Comparison of ENCODE assay signal across 8 cellular contexts in the genomic region with DNA sequence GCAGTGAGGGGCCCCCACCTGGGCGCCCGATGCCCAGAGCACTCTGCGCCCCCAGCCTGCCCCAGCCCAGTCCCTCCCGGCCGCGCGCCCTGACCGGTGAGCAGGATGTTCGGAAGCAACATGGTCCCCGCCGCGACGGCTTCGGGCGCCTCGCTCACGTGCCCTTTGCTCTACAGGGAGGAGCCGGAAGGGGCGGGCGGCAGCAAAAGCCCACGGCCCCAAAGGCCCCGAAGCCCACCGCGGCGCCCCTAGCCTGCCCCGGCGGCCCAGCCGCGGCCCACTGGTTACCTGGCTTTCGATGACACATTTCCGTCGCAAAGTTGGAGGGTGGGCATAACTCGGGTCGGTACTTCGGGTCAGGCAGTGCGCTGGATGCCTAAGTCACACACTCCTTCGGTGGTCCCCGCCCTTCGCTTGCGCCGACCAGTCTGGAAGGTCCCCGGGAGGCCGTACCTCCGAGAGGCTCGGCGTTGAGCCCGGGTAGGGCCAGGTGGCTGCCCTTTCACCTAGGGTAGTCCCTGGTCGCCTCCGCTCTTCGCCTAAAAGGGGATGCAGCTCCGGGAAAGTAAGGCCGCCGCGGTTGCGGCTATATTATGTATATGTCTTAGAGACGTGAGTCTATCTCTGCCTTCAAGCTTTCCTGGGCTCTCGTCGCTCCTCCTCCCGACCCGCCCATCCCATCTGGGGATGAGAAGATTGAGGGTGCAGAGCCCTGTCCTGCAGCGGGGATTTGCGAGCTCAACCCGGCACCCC. TPM values are rescaled to one million over a fixed set of nuclear protein-coding genes. Genes with fewer than 3 reads are reported as not detected.
A peak's percentile ranks its signal among the peaks of the same experiment; 100 is the strongest.
DNase-seq lines count a peak whose midpoint lies in the region; ATAC-seq and TF ChIP-seq lines count a peak whose summit lies in the region.

A gene (minus strand): TSS at position 152 of the 753 bp plus-strand sequence. CDS start 30 bp downstream, at position 122.
A gene with protein sequence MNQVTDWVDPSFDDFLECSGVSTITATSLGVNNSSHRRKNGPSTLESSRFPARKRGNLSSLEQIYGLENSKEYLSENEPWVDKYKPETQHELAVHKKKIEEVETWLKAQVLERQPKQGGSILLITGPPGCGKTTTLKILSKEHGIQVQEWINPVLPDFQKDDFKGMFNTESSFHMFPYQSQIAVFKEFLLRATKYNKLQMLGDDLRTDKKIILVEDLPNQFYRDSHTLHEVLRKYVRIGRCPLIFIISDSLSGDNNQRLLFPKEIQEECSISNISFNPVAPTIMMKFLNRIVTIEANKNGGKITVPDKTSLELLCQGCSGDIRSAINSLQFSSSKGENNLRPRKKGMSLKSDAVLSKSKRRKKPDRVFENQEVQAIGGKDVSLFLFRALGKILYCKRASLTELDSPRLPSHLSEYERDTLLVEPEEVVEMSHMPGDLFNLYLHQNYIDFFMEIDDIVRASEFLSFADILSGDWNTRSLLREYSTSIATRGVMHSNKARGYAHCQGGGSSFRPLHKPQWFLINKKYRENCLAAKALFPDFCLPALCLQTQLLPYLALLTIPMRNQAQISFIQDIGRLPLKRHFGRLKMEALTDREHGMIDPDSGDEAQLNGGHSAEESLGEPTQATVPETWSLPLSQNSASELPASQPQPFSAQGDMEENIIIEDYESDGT (plus strand): TSS at position 450 of the 753 bp plus-strand sequence. CDS start 2,391 bp downstream, outside the sequence.
A gene with protein sequence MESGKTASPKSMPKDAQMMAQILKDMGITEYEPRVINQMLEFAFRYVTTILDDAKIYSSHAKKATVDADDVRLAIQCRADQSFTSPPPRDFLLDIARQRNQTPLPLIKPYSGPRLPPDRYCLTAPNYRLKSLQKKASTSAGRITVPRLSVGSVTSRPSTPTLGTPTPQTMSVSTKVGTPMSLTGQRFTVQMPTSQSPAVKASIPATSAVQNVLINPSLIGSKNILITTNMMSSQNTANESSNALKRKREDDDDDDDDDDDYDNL (minus strand): TSS at position 152 of the 753 bp plus-strand sequence. CDS start 3,783 bp downstream, outside the sequence.

- POLR2A ChIA-PET in AG04449 (lab: Yijun Ruan, JAX) = interaction anchor here (0.6 to 1.0 kb wide), 3 partner anchors 10 to 135 kb away, joined by 3 read pairs; a partner anchor contains a TSS
- POLR2A ChIA-PET in WTC11 (lab: Charles Lee) = interaction anchor here (0.5 to 1.3 kb wide), 4 partner anchors 16 to 81 kb away, joined by 3 to 8 read pairs (median 3); no protein-coding TSS in a partner anchor

- H3K4me3 Mint-ChIP-seq in WTC11 = peak within 1 kb of the TSS; percentile 95
- peak within 1 kb of the TSS; percentile 94 to 97 (median 95) for H3K4me3 Mint-ChIP-seq in immature natural killer cell

- H3K4me1 Mint-ChIP-seq in WTC11 (peaks cover 11% of the 10 kb centered on the region), immature natural killer cell (peaks cover 28 to 58% of the 10 kb centered on the region in 2 donors)

- DNase-seq in AG04449 (ENCODE audit: low read depth, low spot score) = peak; percentile 23
- peak; percentile 93 for DNase-seq in NCI-H2227 treated with DMSO at 0.1 percent for 48 hours (lab: John Stamatoyannopoulos, UW)
- peak; percentile 94 for DNase-seq in WTC11 (ENCODE audit: low spot score)
- peak; percentile 94 for DNase-seq in cardiac fibroblast (ENCODE audit: low read depth in 2 of 2)
- peak; percentile 95 to 96 (median 95) for DNase-seq in immature natural killer cell
- DNase-seq in smooth muscle cell of the brain vasculature (ENCODE audit: low read depth, low spot score) = peak; percentile 87

- H3K4me3 ChIP-seq in AG04449 (ENCODE audit: low read depth, low read length) (peak within 1 kb of the TSS; percentile 90), cardiac fibroblast (replicated peaks in 1 of 2; ENCODE audit: low read depth in 2 of 2, low read length in 2 of 2) (peak within 1 kb of the TSS; percentile 86 to 88)

- CTCF ChIA-PET in AG04449 (lab: Yijun Ruan, JAX) (interaction anchor here (1.1 to 1.5 kb wide), 2 partner anchors 237 to 276 kb away, joined by 3 to 9 read pairs; a partner anchor contains a TSS), WTC11 (lab: Charles Lee) (interaction anchor here (0.9 kb wide), 1 partner anchor 35 kb away, joined by 4 read pairs; no protein-coding TSS in a partner anchor)

- H3K27ac Mint-ChIP-seq in WTC11 (peak within 1 kb of the TSS; percentile 98), immature natural killer cell (peak within 1 kb of the TSS; percentile 98 to 99 (median 98))

- TF ChIP-seq CTCF in AG04449 (IDR thresholded peaks at IDR 0.05; ENCODE audit: insufficient read depth, low read length, missing control alignments) (no peak), WTC11 (IDR thresholded peaks at IDR 0.05) (no peak), cardiac fibroblast (IDR thresholded peaks at IDR 0.05; ENCODE audit: low read depth, low read length) (no peak)

- no peaks in the 10 kb centered on the region for H3K27me3 Mint-ChIP-seq in WTC11 (ENCODE audit: low read depth)
- peaks cover 2 to 7% (median 3%) of the 10 kb centered on the region in 3 donors for H3K27me3 Mint-ChIP-seq in immature natural killer cell (ENCODE audit: low read depth in 3 of 3)

- H3K36me3 Mint-ChIP-seq in WTC11 (peaks cover 31% of the 10 kb centered on the region), immature natural killer cell (peaks cover 7 to 13% (median 8%) of the 10 kb centered on the region in 3 donors)

- ATAC-seq in GM18907 (IDR thresholded peaks at IDR 0.05; ENCODE audit: unreplicated experiment) (peak; percentile 94), HG03159 (IDR thresholded peaks at IDR 0.05; ENCODE audit: unreplicated experiment) (peak; percentile 94), WTC11 (peak; percentile 96)

- H3K9me3 Mint-ChIP-seq in WTC11 (no peaks in the 10 kb centered on the region), immature natural killer cell (no peaks in the 10 kb centered on the region)

TF ChIP-seq in WTC11, 78 proteins besides CTCF, POLR2A, EP300 and RAD21 (continues in another document):
- TF ChIP-seq, protein P1, sequence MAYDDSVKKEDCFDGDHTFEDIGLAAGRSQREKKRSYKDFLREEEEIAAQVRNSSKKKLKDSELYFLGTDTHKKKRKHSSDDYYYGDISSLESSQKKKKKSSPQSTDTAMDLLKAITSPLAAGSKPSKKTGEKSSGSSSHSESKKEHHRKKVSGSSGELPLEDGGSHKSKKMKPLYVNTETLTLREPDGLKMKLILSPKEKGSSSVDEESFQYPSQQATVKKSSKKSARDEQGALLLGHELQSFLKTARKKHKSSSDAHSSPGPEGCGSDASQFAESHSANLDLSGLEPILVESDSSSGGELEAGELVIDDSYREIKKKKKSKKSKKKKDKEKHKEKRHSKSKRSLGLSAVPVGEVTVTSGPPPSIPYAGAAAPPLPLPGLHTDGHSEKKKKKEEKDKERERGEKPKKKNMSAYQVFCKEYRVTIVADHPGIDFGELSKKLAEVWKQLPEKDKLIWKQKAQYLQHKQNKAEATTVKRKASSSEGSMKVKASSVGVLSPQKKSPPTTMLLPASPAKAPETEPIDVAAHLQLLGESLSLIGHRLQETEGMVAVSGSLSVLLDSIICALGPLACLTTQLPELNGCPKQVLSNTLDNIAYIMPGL (CRISPR knock-in tag; IDR thresholded peaks at IDR 0.05) = peak; percentile 70; the same call in 1 of the 2 replicates
- no peak for TF ChIP-seq ZNF423 (CRISPR knock-in tag; IDR thresholded peaks at IDR 0.05)
- TF ChIP-seq, protein P2, sequence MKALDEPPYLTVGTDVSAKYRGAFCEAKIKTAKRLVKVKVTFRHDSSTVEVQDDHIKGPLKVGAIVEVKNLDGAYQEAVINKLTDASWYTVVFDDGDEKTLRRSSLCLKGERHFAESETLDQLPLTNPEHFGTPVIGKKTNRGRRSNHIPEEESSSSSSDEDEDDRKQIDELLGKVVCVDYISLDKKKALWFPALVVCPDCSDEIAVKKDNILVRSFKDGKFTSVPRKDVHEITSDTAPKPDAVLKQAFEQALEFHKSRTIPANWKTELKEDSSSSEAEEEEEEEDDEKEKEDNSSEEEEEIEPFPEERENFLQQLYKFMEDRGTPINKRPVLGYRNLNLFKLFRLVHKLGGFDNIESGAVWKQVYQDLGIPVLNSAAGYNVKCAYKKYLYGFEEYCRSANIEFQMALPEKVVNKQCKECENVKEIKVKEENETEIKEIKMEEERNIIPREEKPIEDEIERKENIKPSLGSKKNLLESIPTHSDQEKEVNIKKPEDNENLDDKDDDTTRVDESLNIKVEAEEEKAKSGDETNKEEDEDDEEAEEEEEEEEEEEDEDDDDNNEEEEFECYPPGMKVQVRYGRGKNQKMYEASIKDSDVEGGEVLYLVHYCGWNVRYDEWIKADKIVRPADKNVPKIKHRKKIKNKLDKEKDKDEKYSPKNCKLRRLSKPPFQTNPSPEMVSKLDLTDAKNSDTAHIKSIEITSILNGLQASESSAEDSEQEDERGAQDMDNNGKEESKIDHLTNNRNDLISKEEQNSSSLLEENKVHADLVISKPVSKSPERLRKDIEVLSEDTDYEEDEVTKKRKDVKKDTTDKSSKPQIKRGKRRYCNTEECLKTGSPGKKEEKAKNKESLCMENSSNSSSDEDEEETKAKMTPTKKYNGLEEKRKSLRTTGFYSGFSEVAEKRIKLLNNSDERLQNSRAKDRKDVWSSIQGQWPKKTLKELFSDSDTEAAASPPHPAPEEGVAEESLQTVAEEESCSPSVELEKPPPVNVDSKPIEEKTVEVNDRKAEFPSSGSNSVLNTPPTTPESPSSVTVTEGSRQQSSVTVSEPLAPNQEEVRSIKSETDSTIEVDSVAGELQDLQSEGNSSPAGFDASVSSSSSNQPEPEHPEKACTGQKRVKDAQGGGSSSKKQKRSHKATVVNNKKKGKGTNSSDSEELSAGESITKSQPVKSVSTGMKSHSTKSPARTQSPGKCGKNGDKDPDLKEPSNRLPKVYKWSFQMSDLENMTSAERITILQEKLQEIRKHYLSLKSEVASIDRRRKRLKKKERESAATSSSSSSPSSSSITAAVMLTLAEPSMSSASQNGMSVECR (CRISPR knock-in tag; IDR thresholded peaks at IDR 0.05; ENCODE audit: borderline replicate concordance) = peak; percentile 57; the same call in 1 of the 2 replicates
- TF ChIP-seq ZNF121 (CRISPR knock-in tag; IDR thresholded peaks at IDR 0.05) = no peak
- no peak for TF ChIP-seq OVOL2 (CRISPR knock-in tag; IDR thresholded peaks at IDR 0.05; ENCODE audit: borderline replicate concordance)
- TF ChIP-seq GTF2I (CRISPR knock-in tag; conservative IDR thresholded peaks at IDR 0.05) = no peak

RNA-seq across cellular contexts. Expression of the first gene that starts in this region (rescaled TPM):
- 33.2 to 43.1 TPM (median 33.3 TPM) in 3 replicates for total RNA-seq in WTC11 (2021)
- polyA plus RNA-seq in immature natural killer cell = 10 to 100 TPM; 34.9 to 70.7 (median 52.7) TPM

RNA-seq across cellular contexts. Expression of the second gene that starts in this region (rescaled TPM):
- 30.2 to 32.6 TPM (median 32.0 TPM) in 3 replicates for total RNA-seq in WTC11 (2021)
- polyA plus RNA-seq in immature natural killer cell = 10 to 100 TPM; 15.1 to 23.3 (median 23.1) TPM

RNA-seq across cellular contexts. Expression of the third gene that starts in this region (rescaled TPM):
- 73.7 to 76.6 TPM (median 76.1 TPM) in 3 replicates for total RNA-seq in WTC11 (2021)
- polyA plus RNA-seq in immature natural killer cell = 100 to 1,000 TPM in 1 of 3 donors, 10 to 100 TPM in 2; 63.6 to 102 (median 73.8) TPM

Comparison
In these comparisons a context has a peak if more than half of its experiments do, and no peak if none do; other contexts are left out.
1. Peak in every context shown above with its lines: DNase-seq, ATAC-seq and H3K4me3 ChIP-seq.
2. DNase-seq: peak in every context shown above with its lines; median percentile 95 in immature natural killer cell; 94 in WTC11; 94 in cardiac fibroblast; 93 in NCI-H2227 treated with DMSO at 0.1 percent for 48 hours; 87 in smooth muscle cell of the brain vasculature; 23 in AG04449.